In genomic region chr5:138018844-138019243, GRCh38 we compare ENCODE assay signal across 25 cellular contexts. TPM values are rescaled to one million over a fixed set of nuclear protein-coding genes. Genes with fewer than 3 reads are reported as not detected.
DNase-seq lines count a peak whose midpoint lies in the region; ATAC-seq and TF ChIP-seq lines count a peak whose summit lies in the region.
"Had no signal": no experiment of that assay in that cellular context is flagged by ENCODE, and none has a peak within 500 bp of the region (broad histone marks: within the 10 kb centered on the region; RNA-seq: fewer than 3 reads in every experiment).

No MANE protein-coding gene starts in this region.

- DNase-seq in Caco-2: peak in 1 of 2 experiments; percentile 51
- DNase-seq in Panc1 (ENCODE audit: low read depth, low spot score): no peak
- DNase-seq in epidermal melanocyte (ENCODE audit: insufficient read length, low spot score): peak; percentile 24
- DNase-seq in nephron progenitor cell: no peak
- DNase-seq in ureter (ENCODE audit: low spot score): no peak
- DNase-seq in osteocyte (ENCODE audit: extremely low spot score, unreplicated experiment): no peak
- no peak for DNase-seq in NCI-H146 (lab: John Stamatoyannopoulos, UW)
- DNase-seq: ACHN; activated CD4-positive, CD25-positive, alpha-beta regulatory T cell; activated effector memory CD4-positive, alpha-beta T cell treated with anti-CD3 and anti-CD28 coated beads, Interleukin-2, amount 50 U/mL, for 16 hours; activated T-cell treated with anti-CD3 and anti-CD28 coated beads, Interleukin-2, amount 50 U/mL, for 24 hours; aorta; cortex of kidney; esophagus squamous epithelium; left lung; mesenchymal stem cell; NCI-H446; NCI-H774; posterior cingulate gyrus; right cardiac atrium; stomach; uterus had no signal

- H3K36me3 Mint-ChIP-seq in Caco-2 (ENCODE audit: insufficient read depth, unreplicated experiment): peaks cover 61% of the 10 kb centered on the region
- peaks cover 59% of the 10 kb centered on the region for H3K36me3 Mint-ChIP-seq in nephron progenitor cell (ENCODE audit: low read depth)
- H3K36me3 Mint-ChIP-seq in osteocyte (ENCODE audit: unreplicated experiment): peaks cover 35% of the 10 kb centered on the region

- intact Hi-C loops in Caco-2 (cut with micrococcal nuclease; ENCODE audit: unreplicated experiment) (loop anchor here (1.0 kb wide), 1 partner anchor 15 kb away; no protein-coding TSS in a partner anchor), Panc1 (cut with micrococcal nuclease; ENCODE audit: unreplicated experiment) (no loop called here)

- H3K9me3 Mint-ChIP-seq in Caco-2 (ENCODE audit: unreplicated experiment) (no peaks in the 10 kb centered on the region), nephron progenitor cell (no peaks in the 10 kb centered on the region), osteocyte (ENCODE audit: unreplicated experiment) (no peaks in the 10 kb centered on the region)
- H3K9me3 Mint-ChIP-seq: activated T-cell treated with anti-CD3 and anti-CD28 coated beads, Interleukin-2, amount 50 U/mL, for 24 hours had no signal

- no peak overlapping the region for H3K4me3 Mint-ChIP-seq in Caco-2 (ENCODE audit: unreplicated experiment)
- H3K4me3 Mint-ChIP-seq in nephron progenitor cell: no peak overlapping the region
- no peak overlapping the region for H3K4me3 Mint-ChIP-seq in osteocyte (ENCODE audit: unreplicated experiment)
- H3K4me3 Mint-ChIP-seq: activated naive CD8-positive, alpha-beta T cell; activated T-cell treated with anti-CD3 and anti-CD28 coated beads, Interleukin-2, amount 50 U/mL, for 24 hours had no signal

- H3K9me3 ChIP-seq in Caco-2: no peaks in the 10 kb centered on the region
- no peaks in the 10 kb centered on the region for H3K9me3 ChIP-seq in Panc1 (ENCODE audit: control insufficient read depth, insufficient read depth, low read depth, low read length)
- H3K9me3 ChIP-seq: BLaER1 treated with 17β-estradiol and CSF1 and Interleukin-3, amounts not matched to agents 10 nM and 100 nM; esophagus squamous epithelium; left lung; SJSA1; stomach; uterus had no signal

- H3K4me3 ChIP-seq in Caco-2 (ENCODE audit: low read depth, low read length): no peak overlapping the region
- H3K4me3 ChIP-seq in Panc1 (ENCODE audit: low read depth in 2 of 2, low read length in 2 of 2): no peak overlapping the region
- H3K4me3 ChIP-seq: BLaER1 treated with 17β-estradiol and CSF1 and Interleukin-3, amounts not matched to agents 10 nM and 100 nM; esophagus squamous epithelium; left lung; SJSA1; stomach; uterus had no signal

- BruUV-seq in Caco-2 (replicated peaks; lab: Mats Ljungman, UMichigan): no TSS peak
- TSS peak; percentile 20 for BruUV-seq in Panc1 (replicated peaks; lab: Mats Ljungman, UMichigan)

- POLR2A ChIA-PET in Caco-2 (lab: Charles Lee) (interaction anchor here (0.5 to 0.7 kb wide), 3 partner anchors 37 to 1188 kb away, joined by 3 to 4 read pairs (median 3); no protein-coding TSS in a partner anchor), Panc1 (lab: Charles Lee) (no interaction called here)

- H3K27me3 Mint-ChIP-seq in Caco-2 (ENCODE audit: insufficient read depth, unreplicated experiment) (no peaks in the 10 kb centered on the region), nephron progenitor cell (ENCODE audit: low read depth, poor library complexity) (no peaks in the 10 kb centered on the region), osteocyte (ENCODE audit: unreplicated experiment) (no peaks in the 10 kb centered on the region)
- H3K27me3 Mint-ChIP-seq: activated naive CD8-positive, alpha-beta T cell; activated T-cell treated with anti-CD3 and anti-CD28 coated beads, Interleukin-2, amount 50 U/mL, for 24 hours had no signal

- H3K27me3 ChIP-seq in Caco-2 (replicated peaks; ENCODE audit: control insufficient read depth, insufficient read depth, low read length): no peaks in the 10 kb centered on the region
- H3K27me3 ChIP-seq in Panc1 (ENCODE audit: control insufficient read depth, insufficient read depth, low read length): no peaks in the 10 kb centered on the region
- H3K27me3 ChIP-seq: BLaER1 treated with 17β-estradiol and CSF1 and Interleukin-3, amounts not matched to agents 10 nM and 100 nM; esophagus squamous epithelium; left lung; SJSA1; stomach; uterus had no signal

- CTCF ChIA-PET in Caco-2 (lab: Charles Lee): interaction anchor here (0.6 to 1.7 kb wide), 5 partner anchors 14 to 1002 kb away, joined by 3 to 8 read pairs (median 4); partner anchors contain the start of gene FAM13B
- CTCF ChIA-PET in Panc1 (lab: Charles Lee): no interaction called here

- peaks cover 52% of the 10 kb centered on the region for H3K4me1 ChIP-seq in Caco-2
- no peaks in the 10 kb centered on the region for H3K4me1 ChIP-seq in Panc1 (ENCODE audit: control insufficient read depth, insufficient read depth, low read length)
- H3K4me1 ChIP-seq: uterus had no signal

- H3K4me1 Mint-ChIP-seq in Caco-2 (ENCODE audit: low read depth, unreplicated experiment) (peaks cover 35% of the 10 kb centered on the region), nephron progenitor cell (peaks cover under 1% of the 10 kb centered on the region), osteocyte (ENCODE audit: unreplicated experiment) (peaks cover 24% of the 10 kb centered on the region)

- H3K27ac Mint-ChIP-seq in Caco-2 (ENCODE audit: unreplicated experiment): peak overlapping the region; percentile 31
- peak overlapping the region; percentile 19 for H3K27ac Mint-ChIP-seq in nephron progenitor cell
- H3K27ac Mint-ChIP-seq in osteocyte (ENCODE audit: unreplicated experiment): no peak overlapping the region
- H3K27ac Mint-ChIP-seq: activated naive CD8-positive, alpha-beta T cell; activated T-cell treated with anti-CD3 and anti-CD28 coated beads, Interleukin-2, amount 50 U/mL, for 24 hours had no signal

- no peak for ATAC-seq in Panc1
- ATAC-seq: left lung, right cardiac atrium had no signal

- peaks cover 1% of the 10 kb centered on the region; the same call in 1 of the 2 replicates for H3K36me3 ChIP-seq in Caco-2 (ENCODE audit: control insufficient read depth, insufficient read depth, low read length)
- peaks cover 16% of the 10 kb centered on the region for H3K36me3 ChIP-seq in Panc1 (ENCODE audit: control insufficient read depth, insufficient read depth, low read length)
- H3K36me3 ChIP-seq: uterus had no signal

- in situ Hi-C loops in Panc1 (cut with HindIII; ENCODE audit: low pct_unique_long_range_greater_than_20kb, low sequenced_read_pairs): no loop called here

- H3K27ac ChIP-seq in Panc1 (ENCODE audit: low read length): no peak overlapping the region
- H3K27ac ChIP-seq: BLaER1 treated with 17β-estradiol and CSF1 and Interleukin-3, amounts not matched to agents 10 nM and 100 nM; esophagus squamous epithelium; left lung; SJSA1; stomach; uterus had no signal

- TF ChIP-seq CTCF in Caco-2 (IDR thresholded peaks at IDR 0.05; ENCODE audit: insufficient read depth in 1 of 2, low read depth in 1 of 2, low read length in 1 of 2, severe bottlenecking in 1 of 2, unreplicated experiment in 1 of 2): no peak
- TF ChIP-seq CTCF in Panc1 (IDR thresholded peaks at IDR 0.05): no peak
- TF ChIP-seq CTCF in nephron progenitor cell (IDR thresholded peaks at IDR 0.05): no peak
- no peak for TF ChIP-seq CTCF in osteocyte (IDR thresholded peaks at IDR 0.05)

RNA-seq across cellular contexts. Expression of gene FAM13B, which starts 14.0 kb away (rescaled TPM):
- 49.0 and 55.8 TPM in 2 replicates for total RNA-seq in Caco-2 (2022)
- total RNA-seq in Panc1 (2021; ENCODE audit: unreplicated experiment): 34.9 TPM
- 9.1 TPM for polyA plus RNA-seq in Panc1 (2012; ENCODE audit: insufficient read length)
- total RNA-seq in ureter: 76.5 TPM
- total RNA-seq in osteocyte: 42.7 and 44.4 TPM in 2 replicates
